1 cellular context compared by ENCODE assay signal in genomic region chr16:74865922-74866598, GRCh38.
TF ChIP-seq lines count a peak whose summit lies in the region.

No MANE protein-coding gene starts in this region.

TF ChIP-seq in H1, 55 proteins besides CTCF, POLR2A, EP300 and RAD21:
- TF ChIP-seq HDAC2 (IDR thresholded peaks at IDR 0.05; ENCODE audit: borderline replicate concordance in 1 of 2, low read depth in 2 of 2, low read length in 2 of 2) (no peak), ZNF274 (IDR thresholded peaks at IDR 0.05; ENCODE audit: borderline replicate concordance, extremely low read depth, low read length) (no peak), ATF3 (IDR thresholded peaks at IDR 0.05; ENCODE audit: insufficient read depth, low read depth, low read length) (no peak), MAFK (IDR thresholded peaks at IDR 0.05; ENCODE audit: low read depth, low read length) (no peak), CHD1 (IDR thresholded peaks at IDR 0.05; ENCODE audit: low read depth, low read length) (no peak), TAF7 (optimal IDR thresholded peaks at IDR 0.05; ENCODE audit: borderline replicate concordance, low read depth, low read length) (no peak), PHF8 (conservative IDR thresholded peaks at IDR 0.05; ENCODE audit: low read depth, low read length) (no peak; the same call in 1 of the 2 replicates), POLR2AphosphoS5 (IDR thresholded peaks at IDR 0.05; ENCODE audit: low read depth, low read length) (peak; percentile 45; the same call in 1 of the 2 replicates), GTF2F1 (IDR thresholded peaks at IDR 0.05; ENCODE audit: borderline replicate concordance, low read depth, low read length) (no peak), MAX (IDR thresholded peaks at IDR 0.05) (peak; percentile 56), SIN3A (conservative IDR thresholded peaks at IDR 0.05 in 1 of 2, IDR thresholded peaks at IDR 0.05 in 1 of 2; ENCODE audit: low read depth in 1 of 2, low read length in 2 of 2) (no peak), JUND (IDR thresholded peaks at IDR 0.05; ENCODE audit: low read length) (no peak), KDM5A (IDR thresholded peaks at IDR 0.05; ENCODE audit: low read length) (no peak), GABPA (IDR thresholded peaks at IDR 0.05; ENCODE audit: borderline replicate concordance, insufficient read depth, low read length) (no peak), CREB1 (IDR thresholded peaks at IDR 0.05) (0 out of 2 replicates have a peak, but pooled peaks have one; percentile 9), SP4 (IDR thresholded peaks at IDR 0.05; ENCODE audit: low read length) (no peak), BRCA1 (IDR thresholded peaks at IDR 0.05; ENCODE audit: low read depth, low read length) (no peak), CEBPB (IDR thresholded peaks at IDR 0.05; ENCODE audit: low read depth, low read length) (no peak), RNF2 (IDR thresholded peaks at IDR 0.05; ENCODE audit: borderline replicate concordance, low read depth, low read length, missing control alignments, poor library complexity, severe bottlenecking) (no peak), RFX5 (IDR thresholded peaks at IDR 0.05; ENCODE audit: borderline replicate concordance, low read depth, low read length) (no peak), CBX8 (IDR thresholded peaks at IDR 0.05; ENCODE audit: borderline replicate concordance, low read depth, low read length) (no peak), BCL11A (IDR thresholded peaks at IDR 0.05; ENCODE audit: low read depth in 2 of 2, low read length in 2 of 2) (no peak), SRF (IDR thresholded peaks at IDR 0.05; ENCODE audit: low read depth, low read length) (0 out of 2 replicates have a peak, but pooled peaks have one; percentile 43), RXRA (IDR thresholded peaks at IDR 0.05; ENCODE audit: insufficient read depth, low read depth, low read length) (no peak)
- TF ChIP-seq, protein P1, sequence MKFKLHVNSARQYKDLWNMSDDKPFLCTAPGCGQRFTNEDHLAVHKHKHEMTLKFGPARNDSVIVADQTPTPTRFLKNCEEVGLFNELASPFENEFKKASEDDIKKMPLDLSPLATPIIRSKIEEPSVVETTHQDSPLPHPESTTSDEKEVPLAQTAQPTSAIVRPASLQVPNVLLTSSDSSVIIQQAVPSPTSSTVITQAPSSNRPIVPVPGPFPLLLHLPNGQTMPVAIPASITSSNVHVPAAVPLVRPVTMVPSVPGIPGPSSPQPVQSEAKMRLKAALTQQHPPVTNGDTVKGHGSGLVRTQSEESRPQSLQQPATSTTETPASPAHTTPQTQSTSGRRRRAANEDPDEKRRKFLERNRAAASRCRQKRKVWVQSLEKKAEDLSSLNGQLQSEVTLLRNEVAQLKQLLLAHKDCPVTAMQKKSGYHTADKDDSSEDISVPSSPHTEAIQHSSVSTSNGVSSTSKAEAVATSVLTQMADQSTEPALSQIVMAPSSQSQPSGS (IDR thresholded peaks at IDR 0.05; ENCODE audit: low read length) = no peak
